Comparison of ENCODE assay signal across 9 cellular contexts in the genomic region with DNA sequence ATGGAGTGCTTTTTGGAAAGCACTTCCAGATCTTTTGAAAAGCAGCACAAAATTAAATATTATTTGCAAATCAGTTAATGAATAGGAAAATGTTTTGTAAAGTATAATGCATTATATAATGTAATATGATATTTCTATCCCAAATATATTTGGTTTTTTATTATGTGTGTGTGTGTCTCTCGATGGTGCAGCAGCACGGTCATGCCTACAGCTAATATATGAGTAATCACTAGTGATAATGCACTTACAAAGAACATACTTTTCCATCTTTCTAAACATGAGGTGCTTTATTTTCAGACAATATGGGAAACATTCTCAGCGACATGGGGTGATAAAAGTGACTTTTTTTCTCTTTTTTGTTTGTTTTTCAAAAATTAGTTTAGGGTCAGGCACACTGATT. TPM values are rescaled to one million over a fixed set of nuclear protein-coding genes. Genes with fewer than 3 reads are reported as not detected.
DNase-seq lines count a peak whose midpoint lies in the region; ATAC-seq and TF ChIP-seq lines count a peak whose summit lies in the region.
"Had no signal": no experiment of that assay in that cellular context is flagged by ENCODE, and none has a peak within 500 bp of the region (broad histone marks: within the 10 kb centered on the region; RNA-seq: fewer than 3 reads in every experiment).

No MANE protein-coding gene starts in this region.

- peaks cover 27% of the 10 kb centered on the region for H3K4me1 Mint-ChIP-seq in activated CD4-positive, alpha-beta memory T cell treated with anti-CD3 and anti-CD28 coated beads for 36 hours (ENCODE audit: low read depth)

- peak overlapping the region in 1 of 2 experiments; percentile 88; a peak in 1 of 4 replicates for H3K27ac ChIP-seq in SK-N-SH (ENCODE audit: low read depth in 2 of 2, low read length in 1 of 2)
- H3K27ac ChIP-seq in hepatocyte: peak overlapping the region; percentile 96
- H3K27ac ChIP-seq in spleen: peak overlapping the region in 6 of 8 donors; percentile 98 to 100 (median 99)

- ATAC-seq in SK-N-SH treated with all-trans-retinoic acid at 6 μM for 48 hours: no peak
- no peak for ATAC-seq in HG03460 (IDR thresholded peaks at IDR 0.05; ENCODE audit: unreplicated experiment)

- H3K9me2 ChIP-seq in SK-N-SH (no peaks in the 10 kb centered on the region), hepatocyte (replicated peaks; ENCODE audit: insufficient read depth) (no peaks in the 10 kb centered on the region)

- peak overlapping the region; percentile 92 for H2AFZ ChIP-seq in SK-N-SH (ENCODE audit: low read depth)
- H2AFZ ChIP-seq in hepatocyte: peak overlapping the region; percentile 51

- H3F3A ChIP-seq in SK-N-SH (replicated peaks; ENCODE audit: insufficient read depth): peaks cover 24% of the 10 kb centered on the region

- H3K9me3 Mint-ChIP-seq in activated CD4-positive, alpha-beta memory T cell treated with anti-CD3 and anti-CD28 coated beads for 36 hours: no peaks in the 10 kb centered on the region

- POLR2A ChIA-PET in SK-N-SH (lab: Yijun Ruan, JAX): no interaction called here
- POLR2A ChIA-PET in activated CD4-positive, alpha-beta memory T cell treated with anti-CD3 and anti-CD28 coated beads for 36 hours (lab: Charles Lee): interaction anchor here (1.0 to 4.2 kb wide), 3 partner anchors 22 to 57 kb away, joined by 3 to 36 read pairs (median 5); no protein-coding TSS in a partner anchor

- H3K36me3 Mint-ChIP-seq in activated CD4-positive, alpha-beta memory T cell treated with anti-CD3 and anti-CD28 coated beads for 36 hours: no peaks in the 10 kb centered on the region

- no peak overlapping the region for H3K27ac Mint-ChIP-seq in activated CD4-positive, alpha-beta memory T cell treated with anti-CD3 and anti-CD28 coated beads for 36 hours

- WGBS in SK-N-SH (ENCODE audit: low lambda C conversion rate): 60% methylated on average over 3 of the region's 3 CpGs
- 75% methylated on average over 3 of the region's 3 CpGs for WGBS in hepatocyte (ENCODE audit: low lambda C conversion rate, missing lambda C conversion rate)
- WGBS in spleen, 5 donors: 88 to 93% (median 90%) methylated on average over 3 of the region's 3 CpGs

- H3K4me1 ChIP-seq in SK-N-SH (ENCODE audit: control insufficient read depth in 1 of 2, insufficient read depth in 2 of 2, low read depth in 1 of 2, low read length in 1 of 2) (peaks cover 11 to 14% of the 10 kb centered on the region in 2 experiments; a peak in 3 of 4 replicates), hepatocyte (ENCODE audit: insufficient read depth) (peaks cover 9% of the 10 kb centered on the region), spleen (peaks cover 9 to 44% (median 33%) of the 10 kb centered on the region in 6 donors)

- no peak for TF ChIP-seq RAD21 in SK-N-SH (IDR thresholded peaks at IDR 0.05; ENCODE audit: low read length)

- TF ChIP-seq CTCF in SK-N-SH (IDR thresholded peaks at IDR 0.05): no peak
- TF ChIP-seq CTCF in hepatocyte (IDR thresholded peaks at IDR 0.05; ENCODE audit: poor library complexity): no peak
- no peak for TF ChIP-seq CTCF in spleen (IDR thresholded peaks at IDR 0.05 in 8 of 11, conservative IDR thresholded peaks at IDR 0.05 in 3 of 11)

- CTCF ChIA-PET in SK-N-SH (lab: Yijun Ruan, JAX): interaction anchor here (1.8 kb wide), 1 partner anchor 57 kb away, joined by 8 read pairs; no protein-coding TSS in a partner anchor
- CTCF ChIA-PET in activated CD4-positive, alpha-beta memory T cell treated with anti-CD3 and anti-CD28 coated beads for 36 hours (lab: Charles Lee): interaction anchor here (1.1 to 2.5 kb wide), 3 partner anchors 57 to 1548 kb away, joined by 3 to 14 read pairs (median 3); no protein-coding TSS in a partner anchor

- TF ChIP-seq POLR2A in spleen (IDR thresholded peaks at IDR 0.05): no peak

- H3K36me3 ChIP-seq in SK-N-SH (replicated peaks in 1 of 2; ENCODE audit: control insufficient read depth in 1 of 2, insufficient read depth in 2 of 2, low read length in 1 of 2) (no peaks in the 10 kb centered on the region), hepatocyte (replicated peaks; ENCODE audit: insufficient read depth, low read depth) (no peaks in the 10 kb centered on the region), spleen (no peaks in the 10 kb centered on the region)

- intact Hi-C loops in activated CD4-positive, alpha-beta memory T cell treated with anti-CD3 and anti-CD28 coated beads for 36 hours (cut with micrococcal nuclease): no loop called here
- intact Hi-C loops in spleen (cut with DNase I; ENCODE audit: low total_unique reads): no loop called here

- H3K27me3 Mint-ChIP-seq in activated CD4-positive, alpha-beta memory T cell treated with anti-CD3 and anti-CD28 coated beads for 36 hours: no peaks in the 10 kb centered on the region

- H3K4me3 Mint-ChIP-seq in activated CD4-positive, alpha-beta memory T cell treated with anti-CD3 and anti-CD28 coated beads for 36 hours: peak overlapping the region; percentile 85

- H3K4me3 ChIP-seq in SK-N-SH (ENCODE audit: low read depth in 2 of 2, low read length in 1 of 2): peak overlapping the region; percentile 66 to 73; a peak in 2 of 4 replicates
- no peak overlapping the region for H3K4me3 ChIP-seq in hepatocyte
- H3K4me3 ChIP-seq in spleen: peak overlapping the region in 5 of 8 donors; percentile 54 to 90 (median 69)

- peaks cover 14% of the 10 kb centered on the region for H4K20me1 ChIP-seq in SK-N-SH (ENCODE audit: insufficient read depth)
- peaks cover 16% of the 10 kb centered on the region for H4K20me1 ChIP-seq in hepatocyte (ENCODE audit: insufficient read depth, poor library complexity, severe bottlenecking)

- DNase-seq in SK-N-SH: no peak
- DNase-seq in activated CD4-positive, alpha-beta memory T cell treated with anti-CD3 and anti-CD28 coated beads for 36 hours: no peak
- DNase-seq in hepatocyte (ENCODE audit: low spot score): no peak
- no peak for DNase-seq in spleen
- DNase-seq in islet precursor cell: no peak
- DNase-seq in NCI-H2196 (lab: John Stamatoyannopoulos, UW; ENCODE audit: unreplicated experiment): no peak
- DNase-seq: NCI-H2081 treated with DMSO at 0.1 percent for 48 hours had no signal

- H3K79me2 ChIP-seq in SK-N-SH (ENCODE audit: insufficient read depth) (peaks cover 31% of the 10 kb centered on the region), hepatocyte (peaks cover 23% of the 10 kb centered on the region)

- TF ChIP-seq EP300 in SK-N-SH (IDR thresholded peaks at IDR 0.05; ENCODE audit: borderline replicate concordance in 1 of 2, low read depth in 1 of 2, low read length in 1 of 2): no peak

- no peaks in the 10 kb centered on the region for H3K9me3 ChIP-seq in SK-N-SH
- H3K9me3 ChIP-seq in hepatocyte (ENCODE audit: low read depth): no peaks in the 10 kb centered on the region
- H3K9me3 ChIP-seq in spleen: no peaks in the 10 kb centered on the region

- H3K9ac ChIP-seq in SK-N-SH: peak overlapping the region; percentile 74; the same call in 1 of the 2 replicates

- H3K4me2 ChIP-seq in SK-N-SH (peak overlapping the region; percentile 91), hepatocyte (peak overlapping the region; percentile 77)

- H3K27me3 ChIP-seq in SK-N-SH (ENCODE audit: insufficient read depth) (no peaks in the 10 kb centered on the region), hepatocyte (no peaks in the 10 kb centered on the region), spleen (replicated peaks in 1 of 7) (no peaks in the 10 kb centered on the region)

TF ChIP-seq in SK-N-SH, 30 proteins besides CTCF, POLR2A, EP300 and RAD21 (continues in another document):
- TF ChIP-seq, protein P1, sequence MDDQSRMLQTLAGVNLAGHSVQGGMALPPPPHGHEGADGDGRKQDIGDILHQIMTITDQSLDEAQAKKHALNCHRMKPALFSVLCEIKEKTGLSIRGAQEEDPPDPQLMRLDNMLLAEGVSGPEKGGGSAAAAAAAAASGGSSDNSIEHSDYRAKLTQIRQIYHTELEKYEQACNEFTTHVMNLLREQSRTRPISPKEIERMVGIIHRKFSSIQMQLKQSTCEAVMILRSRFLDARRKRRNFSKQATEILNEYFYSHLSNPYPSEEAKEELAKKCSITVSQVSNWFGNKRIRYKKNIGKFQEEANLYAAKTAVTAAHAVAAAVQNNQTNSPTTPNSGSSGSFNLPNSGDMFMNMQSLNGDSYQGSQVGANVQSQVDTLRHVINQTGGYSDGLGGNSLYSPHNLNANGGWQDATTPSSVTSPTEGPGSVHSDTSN (IDR thresholded peaks at IDR 0.05): no peak
- no peak for TF ChIP-seq GABPA (IDR thresholded peaks at IDR 0.05; ENCODE audit: low read depth)

TF ChIP-seq in SK-N-SH treated with all-trans-retinoic acid at 6 μM for 48 hours, 23 proteins besides CTCF, POLR2A, EP300 and RAD21:
- TF ChIP-seq ZFP3 (CRISPR knock-in tag; IDR thresholded peaks at IDR 0.05): no peak
- no peak for TF ChIP-seq SNAI2 (CRISPR knock-in tag; IDR thresholded peaks at IDR 0.05)
- no peak for TF ChIP-seq ZNF565 (CRISPR knock-in tag; conservative IDR thresholded peaks at IDR 0.05; ENCODE audit: low read depth)
- TF ChIP-seq GLIS3 (CRISPR knock-in tag; IDR thresholded peaks at IDR 0.05): no peak
- no peak for TF ChIP-seq PPARA (CRISPR knock-in tag; IDR thresholded peaks at IDR 0.05; ENCODE audit: borderline replicate concordance)
- TF ChIP-seq ZFP30 (CRISPR knock-in tag; IDR thresholded peaks at IDR 0.05): no peak
- TF ChIP-seq ZNF70 (CRISPR knock-in tag; IDR thresholded peaks at IDR 0.05): no peak
- TF ChIP-seq, protein P2, sequence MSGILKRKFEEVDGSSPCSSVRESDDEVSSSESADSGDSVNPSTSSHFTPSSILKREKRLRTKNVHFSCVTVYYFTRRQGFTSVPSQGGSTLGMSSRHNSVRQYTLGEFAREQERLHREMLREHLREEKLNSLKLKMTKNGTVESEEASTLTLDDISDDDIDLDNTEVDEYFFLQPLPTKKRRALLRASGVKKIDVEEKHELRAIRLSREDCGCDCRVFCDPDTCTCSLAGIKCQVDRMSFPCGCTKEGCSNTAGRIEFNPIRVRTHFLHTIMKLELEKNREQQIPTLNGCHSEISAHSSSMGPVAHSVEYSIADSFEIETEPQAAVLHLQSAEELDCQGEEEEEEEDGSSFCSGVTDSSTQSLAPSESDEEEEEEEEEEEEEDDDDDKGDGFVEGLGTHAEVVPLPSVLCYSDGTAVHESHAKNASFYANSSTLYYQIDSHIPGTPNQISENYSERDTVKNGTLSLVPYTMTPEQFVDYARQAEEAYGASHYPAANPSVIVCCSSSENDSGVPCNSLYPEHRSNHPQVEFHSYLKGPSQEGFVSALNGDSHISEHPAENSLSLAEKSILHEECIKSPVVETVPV (CRISPR knock-in tag; IDR thresholded peaks at IDR 0.05): no peak
- TF ChIP-seq BACH2 (CRISPR knock-in tag; IDR thresholded peaks at IDR 0.05; ENCODE audit: borderline replicate concordance): no peak

RNA-seq across cellular contexts. Expression of a gene that starts 1.3 kb away (rescaled TPM):
- polyA plus RNA-seq in SK-N-SH (2012; rRNA removed): 1.5 and 1.7 TPM in 2 replicates
- polyA plus RNA-seq in SK-N-SH (2012; cell fraction: cytosol; rRNA removed): 3.0 and 3.7 TPM in 2 replicates
- 0.96 and 2.5 TPM in 2 replicates for polyA plus RNA-seq in SK-N-SH (2012; cell fraction: nucleus; rRNA removed)
- 10 to 100 TPM; 17.5 to 17.7 TPM for total RNA-seq in activated CD4-positive, alpha-beta memory T cell treated with anti-CD3 and anti-CD28 coated beads for 36 hours
- total RNA-seq in hepatocyte: 19.1 and 20.9 TPM in 2 replicates
- polyA plus RNA-seq in hepatocyte: 20.7 and 29.7 TPM in 2 replicates
- 10 to 100 TPM; 14.7 to 31.2 (median 25.5) TPM for total RNA-seq in spleen
- polyA plus RNA-seq in spleen: 1 to 10 TPM; 2.3 to 3.6 (median 2.5) TPM
